Comparison of ENCODE assay signal across 9 cellular contexts in genomic region chr2:15058015-15058414, GRCh38.
A peak's percentile ranks its signal among the peaks of the same experiment; 100 is the strongest.
DNase-seq lines count a peak whose midpoint lies in the region; ATAC-seq and TF ChIP-seq lines count a peak whose summit lies in the region.
"Had no signal": no experiment of that assay in that cellular context is flagged by ENCODE, and none has a peak within 500 bp of the region (broad histone marks: within the 10 kb centered on the region; RNA-seq: fewer than 3 reads in every experiment).

No MANE protein-coding gene starts in this region.

- peak; percentile 8 for DNase-seq in stimulated activated CD4-positive, alpha-beta T cell treated with anti-CD3 and anti-CD28 coated beads, Interleukin-1b, Interleukin-23, amount 100 ng/mL, for 48 hours
- DNase-seq in stimulated activated CD4-positive, alpha-beta T cell treated with anti-CD3 and anti-CD28 coated beads, Interleukin-12 subunit alpha, Interleukin-12 subunit beta, amount 100 ng/mL, for 4 hours: no peak
- DNase-seq in astrocyte of the cerebellum (ENCODE audit: low read depth) (no peak), islet precursor cell (no peak), NCI-H748 (lab: John Stamatoyannopoulos, UW; ENCODE audit: unreplicated experiment) (no peak)
- DNase-seq: head of caudate nucleus had no signal

- peak; percentile 31 for TF ChIP-seq CTCF in astrocyte of the cerebellum (IDR thresholded peaks at IDR 0.05; ENCODE audit: low read depth, low read length, missing control alignments)

- no peak overlapping the region for H3K4me3 ChIP-seq in astrocyte of the cerebellum (ENCODE audit: low read depth, low read length)

- in situ Hi-C loops in astrocyte of the cerebellum (cut with HindIII; ENCODE audit: low sequenced_read_pairs): no loop called here

- ATAC-seq in HG03280 (IDR thresholded peaks at IDR 0.05; ENCODE audit: unreplicated experiment) (peak; percentile 62), GM21390 (IDR thresholded peaks at IDR 0.05; ENCODE audit: unreplicated experiment) (no peak), HG02870 (IDR thresholded peaks at IDR 0.05; ENCODE audit: unreplicated experiment) (no peak)
